1 cellular context compared by ENCODE assay signal in the genomic region with DNA sequence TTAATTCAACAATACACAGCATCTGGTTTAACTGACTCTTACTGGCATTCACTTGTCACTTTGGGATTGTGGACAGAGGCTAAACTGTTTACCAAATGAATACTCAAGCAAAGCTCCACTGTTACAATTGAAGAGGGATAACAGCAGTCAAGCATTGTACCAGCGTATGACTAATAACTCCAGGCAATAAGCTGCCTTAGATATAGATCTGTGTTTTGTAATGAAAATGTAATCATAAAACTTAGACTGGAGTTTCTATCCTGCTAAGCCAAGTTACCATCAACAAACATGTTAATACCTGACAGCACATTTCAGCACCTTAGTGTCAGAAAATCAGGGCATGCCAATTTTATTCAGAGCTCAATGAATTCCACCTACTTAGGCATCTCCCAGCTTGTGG.
TF ChIP-seq lines count a peak whose summit lies in the region.

No MANE protein-coding gene starts in this region.

TF ChIP-seq in SK-N-SH, 30 proteins besides CTCF, POLR2A, EP300 and RAD21 (continued from another document):
- TF ChIP-seq, protein P1, sequence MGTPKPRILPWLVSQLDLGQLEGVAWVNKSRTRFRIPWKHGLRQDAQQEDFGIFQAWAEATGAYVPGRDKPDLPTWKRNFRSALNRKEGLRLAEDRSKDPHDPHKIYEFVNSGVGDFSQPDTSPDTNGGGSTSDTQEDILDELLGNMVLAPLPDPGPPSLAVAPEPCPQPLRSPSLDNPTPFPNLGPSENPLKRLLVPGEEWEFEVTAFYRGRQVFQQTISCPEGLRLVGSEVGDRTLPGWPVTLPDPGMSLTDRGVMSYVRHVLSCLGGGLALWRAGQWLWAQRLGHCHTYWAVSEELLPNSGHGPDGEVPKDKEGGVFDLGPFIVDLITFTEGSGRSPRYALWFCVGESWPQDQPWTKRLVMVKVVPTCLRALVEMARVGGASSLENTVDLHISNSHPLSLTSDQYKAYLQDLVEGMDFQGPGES (IDR thresholded peaks at IDR 0.05; ENCODE audit: low read depth, low read length) = no peak
- no peak for TF ChIP-seq SIN3A (IDR thresholded peaks at IDR 0.05; ENCODE audit: borderline replicate concordance, low read depth, low read length)
- TF ChIP-seq NFIC (IDR thresholded peaks at IDR 0.05; ENCODE audit: borderline replicate concordance) = no peak
